1 cellular context compared by ENCODE assay signal in genomic region chr3:23867400-23867799, GRCh38.
TF ChIP-seq lines count a peak whose summit lies in the region.

No MANE protein-coding gene starts in this region.

TF ChIP-seq in K562, 482 proteins besides CTCF, POLR2A, EP300 and RAD21 (continued from another document):
- TF ChIP-seq TSHZ1 (CRISPR knock-in tag; IDR thresholded peaks at IDR 0.05) (no peak), SPI1 (IDR thresholded peaks at IDR 0.05; ENCODE audit: borderline replicate concordance, low read depth, low read length) (no peak), ARID3B (CRISPR knock-in tag; IDR thresholded peaks at IDR 0.05; ENCODE audit: borderline replicate concordance) (no peak), THRB (CRISPR knock-in tag; conservative IDR thresholded peaks at IDR 0.05) (no peak), ZNF184 (CRISPR knock-in tag; IDR thresholded peaks at IDR 0.05) (no peak), HOMEZ (CRISPR knock-in tag; IDR thresholded peaks at IDR 0.05) (no peak), SMAD3 (CRISPR knock-in tag; conservative IDR thresholded peaks at IDR 0.05) (no peak)
TF ChIP-seq in K562: peak in this region for 0.
